ENCODE assay signal across 18 cellular contexts in genomic region chr19:10670876-10671804, GRCh38. TPM values are rescaled to one million over a fixed set of nuclear protein-coding genes. Genes with fewer than 3 reads are reported as not detected.
A peak's percentile ranks its signal among the peaks of the same experiment; 100 is the strongest.
DNase-seq lines count a peak whose midpoint lies in the region; ATAC-seq and TF ChIP-seq lines count a peak whose summit lies in the region.
"Had no signal": no experiment of that assay in that cellular context is flagged by ENCODE, and none has a peak within 500 bp of the region (broad histone marks: within the 10 kb centered on the region; RNA-seq: fewer than 3 reads in every experiment).

No MANE protein-coding gene starts in this region.

- CTCF ChIA-PET in A673 (lab: Charles Lee) (no interaction called here), WTC11 (lab: Charles Lee) (interaction anchor here (1.1 to 1.6 kb wide), 2 partner anchors 28 to 130 kb away, joined by 3 to 4 read pairs; no protein-coding TSS in a partner anchor)

- peaks cover 73% of the 10 kb centered on the region for H3F3A ChIP-seq in GM23338 (replicated peaks; ENCODE audit: low read depth)

- H3K9me3 ChIP-seq in A673 (ENCODE audit: low read depth, low read length, poor library complexity, severe bottlenecking), result no peaks in the 10 kb centered on the region

- BruUV-seq in A673 (replicated peaks; lab: Mats Ljungman, UMichigan), result TSS peak; percentile 25

- H3K27me3 ChIP-seq in A673 (replicated peaks; ENCODE audit: insufficient read depth, low read depth, low read length, poor library complexity) (no peaks in the 10 kb centered on the region), GM23338 (ENCODE audit: insufficient read depth) (no peaks in the 10 kb centered on the region)

- no peaks in the 10 kb centered on the region for H3K4me1 Mint-ChIP-seq in GM23338
- 0 out of 2 replicates have a peak, but pooled peaks cover 4% of the 10 kb centered on the region for H3K4me1 Mint-ChIP-seq in WTC11

- POLR2A ChIA-PET in A673 (lab: Charles Lee; ENCODE audit: low non-redundant PET), result interaction anchor here (0.7 kb wide), 1 partner anchor 220 kb away, joined by 4 read pairs; no protein-coding TSS in a partner anchor
- POLR2A ChIA-PET in WTC11 (lab: Charles Lee), result no interaction called here

- H3K9me3 Mint-ChIP-seq in GM23338 (no peaks in the 10 kb centered on the region), WTC11 (no peaks in the 10 kb centered on the region)
- H3K9me3 Mint-ChIP-seq: activated CD4-positive, alpha-beta T cell treated with anti-CD3 and anti-CD28 coated beads, Interleukin-2, amount 10 ng/mL, durations not matched to agents 7 days and 5 days; activated T-cell treated with anti-CD3 and anti-CD28 coated beads, Interleukin-2, amount 50 U/mL, for 4 hours had no signal

- no peak for TF ChIP-seq CTCF in A673 (conservative IDR thresholded peaks at IDR 0.05; ENCODE audit: low read depth, low read length)
- TF ChIP-seq CTCF in GM23338 (conservative IDR thresholded peaks at IDR 0.05; ENCODE audit: low read depth in 2 of 2), result no peak
- no peak for TF ChIP-seq CTCF in WTC11 (IDR thresholded peaks at IDR 0.05)

- intact Hi-C loops in A673 (cut with micrococcal nuclease; ENCODE audit: unreplicated experiment), result no loop called here
- intact Hi-C loops in left ventricle myocardium superior (cut with micrococcal nuclease), result no loop called here

- peaks cover 94% of the 10 kb centered on the region for H4K20me1 ChIP-seq in GM23338 (replicated peaks; ENCODE audit: insufficient read depth)

- H3K27ac ChIP-seq in A673 (ENCODE audit: low read depth, low read length, poor library complexity, severe bottlenecking) (no peak overlapping the region), GM23338 (ENCODE audit: low read depth) (no peak overlapping the region)

- ATAC-seq in GM23338, result no peak
- no peak for ATAC-seq in WTC11
- ATAC-seq in left ventricle myocardium superior, result peak; percentile 42
- no peak for ATAC-seq in HG02840 (IDR thresholded peaks at IDR 0.05; ENCODE audit: low FRiP score, unreplicated experiment)

- H3K27ac Mint-ChIP-seq in GM23338 (no peak overlapping the region), WTC11 (peak overlapping the region; percentile 42)
- H3K27ac Mint-ChIP-seq: activated CD4-positive, alpha-beta T cell treated with anti-CD3 and anti-CD28 coated beads, Interleukin-2, amount 10 ng/mL, durations not matched to agents 7 days and 5 days had no signal

- H3K9me2 ChIP-seq in GM23338 (ENCODE audit: insufficient read depth), result no peaks in the 10 kb centered on the region

- no peak overlapping the region for H2AFZ ChIP-seq in GM23338

- H3K4me2 ChIP-seq in GM23338, result no peak overlapping the region

- H3K79me2 ChIP-seq in GM23338 (replicated peaks; ENCODE audit: insufficient read depth), result peaks cover 100% of the 10 kb centered on the region

- H3K27me3 Mint-ChIP-seq in GM23338 (ENCODE audit: insufficient read depth, low read depth, poor library complexity), result peaks cover 18% of the 10 kb centered on the region
- H3K27me3 Mint-ChIP-seq in WTC11 (ENCODE audit: low read depth), result no peaks in the 10 kb centered on the region
- H3K27me3 Mint-ChIP-seq: activated CD4-positive, alpha-beta T cell treated with anti-CD3 and anti-CD28 coated beads, Interleukin-2, amount 10 ng/mL, durations not matched to agents 7 days and 5 days had no signal

- H3K4me1 ChIP-seq in A673 (ENCODE audit: insufficient read depth, low read length, poor library complexity, severe bottlenecking) (peaks cover 24% of the 10 kb centered on the region), GM23338 (ENCODE audit: insufficient read depth) (no peaks in the 10 kb centered on the region; the same call in 1 of the 2 replicates)

- peaks cover 92% of the 10 kb centered on the region for H3K36me3 Mint-ChIP-seq in GM23338 (ENCODE audit: low read depth)
- peaks cover 77% of the 10 kb centered on the region for H3K36me3 Mint-ChIP-seq in WTC11

- H3K4me3 ChIP-seq in A673 (ENCODE audit: low read depth, low read length, poor library complexity, severe bottlenecking) (no peak overlapping the region), GM23338 (no peak overlapping the region)

- DNase-seq in A673 (ENCODE audit: low spot score) (no peak), GM23338 (ENCODE audit: low spot score) (no peak), WTC11 (ENCODE audit: low spot score) (no peak), left ventricle myocardium superior (no peak), glomerular visceral epithelial cell (ENCODE audit: extremely low spot score) (no peak), NCI-H1092 treated with DMSO at 0.1 percent for 48 hours (lab: John Stamatoyannopoulos, UW) (no peak), NCI-H2227 (lab: John Stamatoyannopoulos, UW; ENCODE audit: unreplicated experiment) (no peak)
- DNase-seq: activated CD4-positive, alpha-beta T cell treated with anti-CD3 and anti-CD28 coated beads, Interleukin-2, amount 10 ng/mL, durations not matched to agents 7 days and 5 days; activated T-cell treated with anti-CD3 and anti-CD28 coated beads, Interleukin-2, amount 50 U/mL, for 4 hours; COR-L47; effector CD4-positive, alpha-beta T cell; hippocampal formation; midbrain; NCI-H2081; small intestine; stimulated activated CD4-positive, alpha-beta T cell treated with anti-CD3 and anti-CD28 coated beads, Interleukin-4, amount 100 ng/mL, for 4 hours; stimulated activated CD8-positive, alpha-beta memory T cell treated with anti-CD3 and anti-CD28 coated beads, Interleukin-4, amount 100 ng/mL, for 48 hours had no signal

- no peak overlapping the region; the same call in 2 of the 3 replicates for H3K4me3 Mint-ChIP-seq in GM23338
- no peak overlapping the region for H3K4me3 Mint-ChIP-seq in WTC11
- H3K4me3 Mint-ChIP-seq: activated CD4-positive, alpha-beta T cell treated with anti-CD3 and anti-CD28 coated beads, Interleukin-2, amount 10 ng/mL, durations not matched to agents 7 days and 5 days; activated T-cell treated with anti-CD3 and anti-CD28 coated beads, Interleukin-2, amount 50 U/mL, for 4 hours had no signal

- peaks cover 60% of the 10 kb centered on the region for H3K36me3 ChIP-seq in A673 (ENCODE audit: insufficient read depth, low read length, poor library complexity, severe bottlenecking)
- H3K36me3 ChIP-seq in GM23338 (ENCODE audit: insufficient read depth), result peaks cover 68% of the 10 kb centered on the region

TF ChIP-seq in GM23338, 12 proteins besides CTCF, POLR2A, EP300 and RAD21 (continues in another document):
- TF ChIP-seq POLR2AphosphoS5 (IDR thresholded peaks at IDR 0.05; ENCODE audit: low read depth), result 0 out of 2 replicates have a peak, but pooled peaks have one; percentile 24

TF ChIP-seq in WTC11, 78 proteins besides CTCF, POLR2A, EP300 and RAD21:
- TF ChIP-seq GRHL2 (CRISPR knock-in tag; IDR thresholded peaks at IDR 0.05; ENCODE audit: insufficient replicate concordance, severe bottlenecking), result no peak

RNA-seq across cellular contexts. Expression of gene ILF3, which starts 17.0 kb away (rescaled TPM):
- total RNA-seq in A673 (2021) (665 and 683 TPM in 2 replicates), WTC11 (2021) (626 to 659 TPM (median 656 TPM) in 3 replicates), left ventricle myocardium superior (118 TPM)
- total RNA-seq in GM23338 (2014; rRNA removed; shearing (Covaris generic)), result 544 and 573 TPM in 2 replicates
- polyA plus RNA-seq in GM23338 (2016; fragmentation: Nextera tagmentation; extraction: Ambion mirVana), result 616 and 625 TPM in 2 replicates

RNA-seq across cellular contexts. Expression of gene QTRT1, which starts 30.1 kb away (rescaled TPM):
- total RNA-seq in A673 (2021), result 82.4 and 89.6 TPM in 2 replicates
- total RNA-seq in GM23338 (2014; rRNA removed; shearing (Covaris generic)), result 54.5 and 61.2 TPM in 2 replicates
- polyA plus RNA-seq in GM23338 (2016; fragmentation: Nextera tagmentation; extraction: Ambion mirVana), result 77.4 and 83.5 TPM in 2 replicates
- 67.6 to 72.6 TPM (median 69.6 TPM) in 3 replicates for total RNA-seq in WTC11 (2021)
- 29.1 TPM for total RNA-seq in left ventricle myocardium superior

RNA-seq across cellular contexts. Expression of gene SLC44A2, which starts 45.8 kb away (rescaled TPM):
- 35.4 and 52.2 TPM in 2 replicates for total RNA-seq in A673 (2021)
- 62.2 and 65.0 TPM in 2 replicates for total RNA-seq in GM23338 (2014; rRNA removed; shearing (Covaris generic))
- polyA plus RNA-seq in GM23338 (2016; fragmentation: Nextera tagmentation; extraction: Ambion mirVana), result 41.2 and 43.2 TPM in 2 replicates
- total RNA-seq in WTC11 (2021), result 102 to 111 TPM (median 109 TPM) in 3 replicates
- 71.8 TPM for total RNA-seq in left ventricle myocardium superior

RNA-seq across cellular contexts. Expression of gene DNM2, which starts 46.7 kb away (rescaled TPM):
- 143 and 155 TPM in 2 replicates for total RNA-seq in A673 (2021)
- total RNA-seq in GM23338 (2014; rRNA removed; shearing (Covaris generic)), result 107 and 138 TPM in 2 replicates
- 40.0 and 40.7 TPM in 2 replicates for polyA plus RNA-seq in GM23338 (2016; fragmentation: Nextera tagmentation; extraction: Ambion mirVana)
- 120 to 131 TPM (median 123 TPM) in 3 replicates for total RNA-seq in WTC11 (2021)
- 201 TPM for total RNA-seq in left ventricle myocardium superior
